Comparison of ENCODE assay signal across 25 cellular contexts in genomic region chr7:123432601-123433000, GRCh38.
"Had no signal": no experiment of that assay in that cellular context is flagged by ENCODE, and none has a peak within 500 bp of the region (broad histone marks: within the 10 kb centered on the region; RNA-seq: fewer than 3 reads in every experiment).

No MANE protein-coding gene starts in this region.

- H3K27ac ChIP-seq: cardiac muscle cell, parathyroid adenoma, sigmoid colon, spleen, thoracic aorta, upper lobe of left lung had no signal

- H3K27me3 Mint-ChIP-seq: effector memory CD8-positive, alpha-beta T cell; natural killer cell treated with Interleukin-12 subunit alpha and Interleukin-12 subunit beta and Interleukin-15 and Interleukin-18, amount 100 ng/mL, for 72 hours; stimulated activated memory B cell treated with anti-CD40 and anti-IgM and Interleukin-4, amounts not matched to agents 10 μg/mL and 1 μg/mL and 100 μg/mL, for 72 hours; T-cell had no signal

- ATAC-seq: effector memory CD8-positive, alpha-beta T cell; left lobe of liver; natural killer cell treated with Interleukin-12 subunit alpha and Interleukin-12 subunit beta and Interleukin-15 and Interleukin-18, amount 100 ng/mL, for 72 hours; stimulated activated memory B cell treated with anti-CD40 and anti-IgM and Interleukin-4, amounts not matched to agents 10 μg/mL and 1 μg/mL and 100 μg/mL, for 72 hours; T-cell had no signal

- H3K9me3 Mint-ChIP-seq: effector memory CD8-positive, alpha-beta T cell; mesothelial cell of epicardium; natural killer cell treated with Interleukin-12 subunit alpha and Interleukin-12 subunit beta and Interleukin-15 and Interleukin-18, amount 100 ng/mL, for 72 hours had no signal

- H3K4me3 ChIP-seq: cardiac muscle cell, lung, sigmoid colon, spleen, thoracic aorta, upper lobe of left lung had no signal

- H3K36me3 Mint-ChIP-seq: mesothelial cell of epicardium; natural killer cell treated with Interleukin-12 subunit alpha and Interleukin-12 subunit beta and Interleukin-15 and Interleukin-18, amount 100 ng/mL, for 72 hours; stimulated activated memory B cell treated with anti-CD40 and anti-IgM and Interleukin-4, amounts not matched to agents 10 μg/mL and 1 μg/mL and 100 μg/mL, for 72 hours; T-cell had no signal

- DNase-seq: activated CD4-positive, alpha-beta T cell treated with anti-CD3 and anti-CD28 coated beads, Interleukin-2, amount 50 U/mL, for 1 hour; activated CD8-positive, alpha-beta memory T cell treated with anti-CD3 and anti-CD28 coated beads, Interleukin-2, amount 50 U/mL, for 48 hours; activated effector memory CD4-positive, alpha-beta T cell treated with anti-CD3 and anti-CD28 coated beads, Interleukin-2, amount 50 U/mL, for 16 hours; activated naive CD4-positive, alpha-beta T cell treated with anti-CD3 and anti-CD28 coated beads, Interleukin-2, amount 50 U/mL, for 16 hours; activated T-cell treated with anti-CD3 and anti-CD28 coated beads, Interleukin-2, amount 50 U/mL, for 48 hours; dermis blood vessel endothelial cell; effector memory CD8-positive, alpha-beta T cell; foreskin fibroblast; glutamatergic neuron; hippocampal formation; islet precursor cell; sigmoid colon; spleen; stimulated activated CD4-positive, alpha-beta T cell treated with anti-CD3 and anti-CD28 coated beads, Interleukin-4, amount 100 ng/mL, for 4 hours; T-cell; T1000; upper lobe of left lung had no signal

- H3K9ac ChIP-seq: parathyroid adenoma had no signal

- H3K4me1 Mint-ChIP-seq: stimulated activated memory B cell treated with anti-CD40 and anti-IgM and Interleukin-4, amounts not matched to agents 10 μg/mL and 1 μg/mL and 100 μg/mL, for 72 hours; T-cell had no signal

- H3K79me2 ChIP-seq: parathyroid adenoma had no signal

- H3K4me3 Mint-ChIP-seq: effector memory CD8-positive, alpha-beta T cell; mesothelial cell of epicardium; natural killer cell treated with Interleukin-12 subunit alpha and Interleukin-12 subunit beta and Interleukin-15 and Interleukin-18, amount 100 ng/mL, for 72 hours; stimulated activated memory B cell treated with anti-CD40 and anti-IgM and Interleukin-4, amounts not matched to agents 10 μg/mL and 1 μg/mL and 100 μg/mL, for 72 hours; T-cell had no signal

- H2AFZ ChIP-seq: parathyroid adenoma had no signal

- H3K27me3 ChIP-seq: cardiac muscle cell, sigmoid colon, spleen, upper lobe of left lung had no signal

- H3K9me3 ChIP-seq: sigmoid colon, thoracic aorta, upper lobe of left lung had no signal

- H3K27ac Mint-ChIP-seq: effector memory CD8-positive, alpha-beta T cell; mesothelial cell of epicardium; natural killer cell treated with Interleukin-12 subunit alpha and Interleukin-12 subunit beta and Interleukin-15 and Interleukin-18, amount 100 ng/mL, for 72 hours; stimulated activated memory B cell treated with anti-CD40 and anti-IgM and Interleukin-4, amounts not matched to agents 10 μg/mL and 1 μg/mL and 100 μg/mL, for 72 hours; T-cell had no signal

- H3K4me1 ChIP-seq: parathyroid adenoma, spleen, upper lobe of left lung had no signal

- H3K36me3 ChIP-seq: cardiac muscle cell, sigmoid colon, spleen, thoracic aorta, upper lobe of left lung had no signal
